Comparison of ENCODE assay signal across 8 cellular contexts in the genomic region with DNA sequence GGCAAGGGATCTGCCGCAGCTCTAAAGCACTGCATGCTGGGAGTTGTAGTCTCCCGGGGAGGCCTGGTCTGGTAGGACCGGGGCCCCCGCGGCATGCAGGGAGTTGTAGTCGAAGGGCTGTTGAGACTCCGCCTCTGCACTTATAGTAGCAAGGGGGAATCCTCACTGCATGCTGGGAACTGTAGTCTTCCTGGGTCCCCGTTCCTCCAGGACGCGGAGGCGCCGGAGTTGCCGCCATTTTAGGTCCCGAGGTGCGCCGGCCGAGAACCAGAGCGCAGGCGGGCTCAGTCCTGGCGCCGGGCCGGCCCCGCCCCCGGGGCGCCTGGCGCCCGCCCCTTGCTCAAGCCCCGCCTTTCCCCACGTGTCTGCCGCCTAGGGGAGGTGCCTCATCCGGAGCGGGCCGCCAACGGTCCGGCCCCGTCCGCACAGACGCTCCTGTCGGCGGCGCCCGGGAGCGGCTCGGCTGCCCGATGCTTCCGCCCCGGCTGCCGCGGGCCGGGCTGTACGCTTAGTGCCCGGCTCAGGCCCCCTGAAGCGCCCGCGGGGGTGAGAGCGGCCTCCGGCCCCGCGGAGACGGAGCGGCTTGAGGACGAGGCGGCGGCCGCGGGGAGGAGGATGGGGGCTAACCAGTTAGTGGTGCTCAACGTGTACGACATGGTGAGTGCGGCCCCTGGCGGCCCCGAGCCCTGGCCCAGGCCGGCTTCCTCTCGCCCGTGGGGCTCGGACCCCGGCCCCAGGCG. TPM values are rescaled to one million over a fixed set of nuclear protein-coding genes. Genes with fewer than 3 reads are reported as not detected.
DNase-seq lines count a peak whose midpoint lies in the region; ATAC-seq and TF ChIP-seq lines count a peak whose summit lies in the region.

A gene (plus strand): TSS at position 428 of the 740 bp plus-strand sequence. CDS start 188 bp downstream, at position 616.

- peak within 1 kb of the TSS; percentile 78 for H3K27ac Mint-ChIP-seq in T-helper 17 cell

- H3K4me3 ChIP-seq in prostate gland (peak within 1 kb of the TSS; percentile 84), urinary bladder (ENCODE audit: low read depth, low read length) (peak within 1 kb of the TSS; percentile 69)

- peak; percentile 99 for TF ChIP-seq POLR2A in prostate gland (IDR thresholded peaks at IDR 0.05)

- H3K36me3 Mint-ChIP-seq in T-helper 17 cell (ENCODE audit: low read depth), result peaks cover 2% of the 10 kb centered on the region

- intact Hi-C loops in left ventricle myocardium superior (cut with micrococcal nuclease), result no loop called here
- intact Hi-C loops in prostate gland (cut with DNase I), result loop anchor here (2.0 to 10.0 kb wide), 5 partner anchors 51 to 1398 kb away; a partner anchor contains a TSS

- H3K9me3 ChIP-seq in T-helper 17 cell (ENCODE audit: control insufficient read depth, low read length, poor library complexity, severe bottlenecking), result no peaks in the 10 kb centered on the region
- no peaks in the 10 kb centered on the region for H3K9me3 ChIP-seq in prostate gland

- under 1% methylated on average over 40 of the region's 77 CpGs for WGBS in prostate gland
- under 1% methylated on average over 77 of the region's 77 CpGs for WGBS in urinary bladder

- H3K4me1 ChIP-seq in prostate gland (replicated peaks), result peaks cover 8% of the 10 kb centered on the region
- peaks cover 2% of the 10 kb centered on the region for H3K4me1 ChIP-seq in urinary bladder (ENCODE audit: insufficient read depth)

- H3K4me3 Mint-ChIP-seq in T-helper 17 cell, result no peak within 1 kb of the TSS

- H3K27me3 ChIP-seq in prostate gland (replicated peaks; ENCODE audit: insufficient read depth), result no peaks in the 10 kb centered on the region

- ATAC-seq in GM18498 (IDR thresholded peaks at IDR 0.05; ENCODE audit: unreplicated experiment), result peak; percentile 97
- peak; percentile 97 for ATAC-seq in HG02938 (IDR thresholded peaks at IDR 0.05; ENCODE audit: unreplicated experiment)
- peak; percentile 93 for ATAC-seq in T-helper 17 cell
- peak; percentile 97 for ATAC-seq in left ventricle myocardium superior

- TF ChIP-seq CTCF in prostate gland (IDR thresholded peaks at IDR 0.05), result peak; percentile 15 to 78 (median 53)

- DNase-seq in NCI-H1694 treated with DMSO at 0.1 percent for 48 hours (lab: John Stamatoyannopoulos, UW) (peak; percentile 99), T-helper 17 cell (peak; percentile 95 to 98 (median 96)), amygdala (lab: John Stamatoyannopoulos, UW) (peak; percentile 71 to 100 (median 98)), left ventricle myocardium superior (peak; percentile 98), prostate gland (ENCODE audit: low spot score) (peak; percentile 100)

- H3K27ac ChIP-seq in prostate gland, result peak within 1 kb of the TSS; percentile 88 to 92
- H3K27ac ChIP-seq in urinary bladder (ENCODE audit: low read depth), result peak within 1 kb of the TSS; percentile 75

- no peaks in the 10 kb centered on the region for H3K36me3 ChIP-seq in prostate gland
- no peaks in the 10 kb centered on the region for H3K36me3 ChIP-seq in urinary bladder (ENCODE audit: insufficient read depth)

- H3K27me3 Mint-ChIP-seq in T-helper 17 cell, result no peaks in the 10 kb centered on the region

- peaks cover 23% of the 10 kb centered on the region for H3K4me1 Mint-ChIP-seq in T-helper 17 cell

RNA-seq across cellular contexts. Expression of the gene that starts here (rescaled TPM):
- 10 to 100 TPM; 13.4 to 19.6 TPM for total RNA-seq in T-helper 17 cell
- 25.1 TPM for total RNA-seq in left ventricle myocardium superior
- 10 to 100 TPM; 25.3 to 30.6 TPM for total RNA-seq in prostate gland
- total RNA-seq in urinary bladder, result 83.0 TPM
- polyA plus RNA-seq in urinary bladder, result 22.1 TPM

Comparison
In these comparisons a context has a peak if more than half of its experiments do, and no peak if none do; other contexts are left out.
1. Peak in every context shown above with its lines: DNase-seq, ATAC-seq, H3K4me3 ChIP-seq and H3K27ac ChIP-seq.